ENCODE assay signal across 37 cellular contexts in genomic region chr21:27240901-27241300, GRCh38.
"Had no signal": no experiment of that assay in that cellular context is flagged by ENCODE, and none has a peak within 500 bp of the region (broad histone marks: within the 10 kb centered on the region; RNA-seq: fewer than 3 reads in every experiment).

No MANE protein-coding gene starts in this region.

- H3K27me3 ChIP-seq: ascending aorta, breast epithelium, cardiac muscle cell, colonic mucosa, esophagus muscularis mucosa, foreskin keratinocyte, gastroesophageal sphincter, heart right ventricle, hepatocyte had no signal

- H3K4me1 ChIP-seq: breast epithelium, colonic mucosa, esophagus muscularis mucosa, foreskin keratinocyte, gastroesophageal sphincter had no signal

- H3K4me3 ChIP-seq: ascending aorta, breast epithelium, cardiac muscle cell, colonic mucosa, dorsolateral prefrontal cortex, esophagus muscularis mucosa, gastroesophageal sphincter, heart right ventricle, hepatocyte had no signal

- H2AFZ ChIP-seq: hepatocyte had no signal

- H3K27ac ChIP-seq: ascending aorta, breast epithelium, cardiac muscle cell, colonic mucosa, dorsolateral prefrontal cortex, esophagus muscularis mucosa, foreskin keratinocyte, gastroesophageal sphincter, heart right ventricle, hepatocyte had no signal

- H3K27me3 Mint-ChIP-seq: activated CD4-positive, alpha-beta memory T cell treated with anti-CD3 and anti-CD28 coated beads for 36 hours; activated CD4-positive, alpha-beta T cell treated with anti-CD3 and anti-CD28 coated beads for 36 hours; activated CD4-positive, alpha-beta T cell treated with anti-CD3 and anti-CD28 coated beads, Interleukin-2, amount 10 ng/mL, durations not matched to agents 24 days and 14 days; activated CD8-positive, alpha-beta memory T cell treated with anti-CD3 and anti-CD28 coated beads, Interleukin-2, amount 10 ng/mL, durations not matched to agents 7 days and 5 days; activated naive CD4-positive, alpha-beta T cell treated with anti-CD3 and anti-CD28 coated beads, Interleukin-2, amount 50 U/mL, for 24 hours; activated naive CD8-positive, alpha-beta T cell treated with anti-CD3 and anti-CD28 coated beads for 36 hours; activated naive CD8-positive, alpha-beta T cell treated with anti-CD3 and anti-CD28 coated beads, Interleukin-2, amount 50 U/mL, for 24 hours; brain; dendritic cell treated with granulocyte-macrophage colony-stimulating factor and Interleukin-4, amounts not matched to agents 40 ng/mL and 50 ng/mL, for 4 days; T-cell had no signal

- H3K27ac Mint-ChIP-seq: activated CD4-positive, alpha-beta memory T cell treated with anti-CD3 and anti-CD28 coated beads for 36 hours; activated CD4-positive, alpha-beta T cell treated with anti-CD3 and anti-CD28 coated beads for 36 hours; activated CD4-positive, alpha-beta T cell treated with anti-CD3 and anti-CD28 coated beads, Interleukin-2, amount 10 ng/mL, durations not matched to agents 24 days and 14 days; activated CD8-positive, alpha-beta memory T cell treated with anti-CD3 and anti-CD28 coated beads, Interleukin-2, amount 10 ng/mL, durations not matched to agents 7 days and 5 days; activated CD8-positive, alpha-beta T cell treated with anti-CD3 and anti-CD28 coated beads, Interleukin-2, amount 10 ng/mL, durations not matched to agents 7 days and 5 days; activated naive CD4-positive, alpha-beta T cell treated with anti-CD3 and anti-CD28 coated beads for 36 hours; activated naive CD4-positive, alpha-beta T cell treated with anti-CD3 and anti-CD28 coated beads, Interleukin-2, amount 50 U/mL, for 24 hours; activated naive CD8-positive, alpha-beta T cell treated with anti-CD3 and anti-CD28 coated beads for 36 hours; activated naive CD8-positive, alpha-beta T cell treated with anti-CD3 and anti-CD28 coated beads, Interleukin-2, amount 50 U/mL, for 24 hours; activated T-helper 1 cell treated with anti-CD3 and anti-CD28 coated beads, Interleukin-12 subunit alpha, Interleukin-12 subunit beta, Interleukin-2, Interleukin-4 antibody, amounts not matched to agents 30 ng/mL and 10 ng/mL and 1 ng/mL, durations not matched to agents 14 hours and 24 hours and 36 hours; activated T-helper 2 cell treated with anti-CD3 and anti-CD28 coated beads, Interferon-gamma antibody, Interleukin-2, Interleukin-4, amounts not matched to agents 10 μg/mL and 5 μg/mL and 100 μg/mL, durations not matched to agents 14 hours and 24 hours and 36 hours; dendritic cell treated with granulocyte-macrophage colony-stimulating factor and Interleukin-4, amounts not matched to agents 40 ng/mL and 50 ng/mL, for 4 days; endodermal cell; T-cell; T-helper 1 cell treated with Interleukin-12 subunit alpha and Interleukin-12 subunit beta and Interleukin-4 antibody, amounts not matched to agents 30 μg/mL and 1 μg/mL, for 36 hours; T-helper 2 cell treated with Interferon-gamma antibody and Interleukin-4, amounts not matched to agents 5 μg/mL and 100 μg/mL, for 36 hours had no signal

- H3K4me1 Mint-ChIP-seq: activated CD4-positive, alpha-beta T cell treated with anti-CD3 and anti-CD28 coated beads for 36 hours; activated CD4-positive, alpha-beta T cell treated with anti-CD3 and anti-CD28 coated beads, Interleukin-2, amount 10 ng/mL, durations not matched to agents 24 days and 14 days; activated CD8-positive, alpha-beta memory T cell treated with anti-CD3 and anti-CD28 coated beads, Interleukin-2, amount 10 ng/mL, durations not matched to agents 7 days and 5 days; activated naive CD4-positive, alpha-beta T cell treated with anti-CD3 and anti-CD28 coated beads, Interleukin-2, amount 50 U/mL, for 24 hours; activated naive CD8-positive, alpha-beta T cell treated with anti-CD3 and anti-CD28 coated beads for 36 hours; activated naive CD8-positive, alpha-beta T cell treated with anti-CD3 and anti-CD28 coated beads, Interleukin-2, amount 50 U/mL, for 24 hours; endodermal cell; T-cell had no signal

- H3K36me3 ChIP-seq: ascending aorta, breast epithelium, cardiac muscle cell, colonic mucosa, esophagus muscularis mucosa, gastroesophageal sphincter, heart right ventricle had no signal

- H3K9me3 Mint-ChIP-seq: activated CD4-positive, alpha-beta memory T cell treated with anti-CD3 and anti-CD28 coated beads for 36 hours; activated CD4-positive, alpha-beta T cell treated with anti-CD3 and anti-CD28 coated beads, Interleukin-2, amount 10 ng/mL, durations not matched to agents 24 days and 14 days; activated naive CD8-positive, alpha-beta T cell treated with anti-CD3 and anti-CD28 coated beads for 36 hours; activated naive CD8-positive, alpha-beta T cell treated with anti-CD3 and anti-CD28 coated beads, Interleukin-2, amount 50 U/mL, for 24 hours; activated T-helper 1 cell treated with anti-CD3 and anti-CD28 coated beads, Interleukin-12 subunit alpha, Interleukin-12 subunit beta, Interleukin-2, Interleukin-4 antibody, amounts not matched to agents 30 ng/mL and 10 ng/mL and 1 ng/mL, durations not matched to agents 14 hours and 24 hours and 36 hours; brain; dendritic cell treated with granulocyte-macrophage colony-stimulating factor and Interleukin-4, amounts not matched to agents 40 ng/mL and 50 ng/mL, for 4 days; endodermal cell; T-helper 1 cell treated with Interleukin-12 subunit alpha and Interleukin-12 subunit beta and Interleukin-4 antibody, amounts not matched to agents 30 μg/mL and 1 μg/mL, for 36 hours; T-helper 2 cell treated with Interferon-gamma antibody and Interleukin-4, amounts not matched to agents 5 μg/mL and 100 μg/mL, for 36 hours had no signal

- H3K9me3 ChIP-seq: ascending aorta, breast epithelium, colonic mucosa, esophagus muscularis mucosa, gastroesophageal sphincter, heart right ventricle had no signal

- ATAC-seq: activated CD4-positive, alpha-beta T cell treated with anti-CD3 and anti-CD28 coated beads for 36 hours; activated CD8-positive, alpha-beta memory T cell treated with anti-CD3 and anti-CD28 coated beads, Interleukin-2, amount 10 ng/mL, durations not matched to agents 7 days and 5 days; activated CD8-positive, alpha-beta T cell treated with anti-CD3 and anti-CD28 coated beads, Interleukin-2, amount 10 ng/mL, durations not matched to agents 7 days and 5 days; activated naive CD8-positive, alpha-beta T cell treated with anti-CD3 and anti-CD28 coated beads, Interleukin-2, amount 50 U/mL, for 24 hours; foreskin keratinocyte; gastroesophageal sphincter; heart right ventricle; T-cell had no signal

- H3K4me3 Mint-ChIP-seq: activated CD4-positive, alpha-beta memory T cell treated with anti-CD3 and anti-CD28 coated beads for 36 hours; activated CD4-positive, alpha-beta T cell treated with anti-CD3 and anti-CD28 coated beads for 36 hours; activated CD4-positive, alpha-beta T cell treated with anti-CD3 and anti-CD28 coated beads, Interleukin-2, amount 10 ng/mL, durations not matched to agents 24 days and 14 days; activated CD8-positive, alpha-beta memory T cell treated with anti-CD3 and anti-CD28 coated beads, Interleukin-2, amount 10 ng/mL, durations not matched to agents 7 days and 5 days; activated CD8-positive, alpha-beta T cell treated with anti-CD3 and anti-CD28 coated beads, Interleukin-2, amount 10 ng/mL, durations not matched to agents 7 days and 5 days; activated naive CD4-positive, alpha-beta T cell treated with anti-CD3 and anti-CD28 coated beads for 36 hours; activated naive CD4-positive, alpha-beta T cell treated with anti-CD3 and anti-CD28 coated beads, Interleukin-2, amount 50 U/mL, for 24 hours; activated naive CD8-positive, alpha-beta T cell treated with anti-CD3 and anti-CD28 coated beads for 36 hours; activated naive CD8-positive, alpha-beta T cell treated with anti-CD3 and anti-CD28 coated beads, Interleukin-2, amount 50 U/mL, for 24 hours; activated T-helper 1 cell treated with anti-CD3 and anti-CD28 coated beads, Interleukin-12 subunit alpha, Interleukin-12 subunit beta, Interleukin-2, Interleukin-4 antibody, amounts not matched to agents 30 ng/mL and 10 ng/mL and 1 ng/mL, durations not matched to agents 14 hours and 24 hours and 36 hours; brain; dendritic cell treated with granulocyte-macrophage colony-stimulating factor and Interleukin-4, amounts not matched to agents 40 ng/mL and 50 ng/mL, for 4 days; endodermal cell; T-cell; T-helper 1 cell treated with Interleukin-12 subunit alpha and Interleukin-12 subunit beta and Interleukin-4 antibody, amounts not matched to agents 30 μg/mL and 1 μg/mL, for 36 hours; T-helper 2 cell treated with Interferon-gamma antibody and Interleukin-4, amounts not matched to agents 5 μg/mL and 100 μg/mL, for 36 hours had no signal

- H3K36me3 Mint-ChIP-seq: activated CD4-positive, alpha-beta memory T cell treated with anti-CD3 and anti-CD28 coated beads for 36 hours; activated CD8-positive, alpha-beta memory T cell treated with anti-CD3 and anti-CD28 coated beads, Interleukin-2, amount 10 ng/mL, durations not matched to agents 7 days and 5 days; activated naive CD4-positive, alpha-beta T cell treated with anti-CD3 and anti-CD28 coated beads, Interleukin-2, amount 50 U/mL, for 24 hours; activated naive CD8-positive, alpha-beta T cell treated with anti-CD3 and anti-CD28 coated beads for 36 hours; brain; T-cell had no signal

- H3K79me2 ChIP-seq: hepatocyte had no signal

- H3K4me2 ChIP-seq: hepatocyte had no signal

- DNase-seq: activated CD4-positive, alpha-beta memory T cell treated with anti-CD3 and anti-CD28 coated beads for 36 hours; activated CD4-positive, alpha-beta T cell treated with anti-CD3 and anti-CD28 coated beads for 36 hours; activated CD4-positive, alpha-beta T cell treated with anti-CD3 and anti-CD28 coated beads, Interleukin-2, amount 10 ng/mL, durations not matched to agents 24 days and 14 days; activated CD4-positive, CD25-positive, alpha-beta regulatory T cell; activated CD4-positive, CD25-positive, alpha-beta regulatory T cell treated with anti-CD3 and anti-CD28 coated beads, Interleukin-2, amount 50 U/mL, for 72 hours; activated CD8-positive, alpha-beta memory T cell treated with anti-CD3 and anti-CD28 coated beads, Interleukin-2, amount 10 ng/mL, durations not matched to agents 7 days and 5 days; activated CD8-positive, alpha-beta memory T cell treated with anti-CD3 and anti-CD28 coated beads, Interleukin-2, amount 50 U/mL, for 4 hours; activated CD8-positive, alpha-beta T cell treated with anti-CD3 and anti-CD28 coated beads, Interleukin-2, amount 10 ng/mL, durations not matched to agents 7 days and 5 days; activated effector memory CD4-positive, alpha-beta T cell treated with anti-CD3 and anti-CD28 coated beads, Interleukin-2, amount 50 U/mL, for 16 hours; activated naive CD4-positive, alpha-beta T cell treated with anti-CD3 and anti-CD28 coated beads for 36 hours; activated naive CD8-positive, alpha-beta T cell treated with anti-CD3 and anti-CD28 coated beads for 36 hours; activated naive CD8-positive, alpha-beta T cell treated with anti-CD3 and anti-CD28 coated beads, Interleukin-2, amount 50 U/mL, for 24 hours; activated T-cell treated with anti-CD3 and anti-CD28 coated beads, Interleukin-2, amount 50 U/mL, for 1 hour; activated T-cell treated with anti-CD3 and anti-CD28 coated beads, Interleukin-2, amount 50 U/mL, for 48 hours; central memory CD4-positive, alpha-beta T cell; cerebellar nuclear complex; colonic mucosa; dorsolateral prefrontal cortex; effector memory CD4-positive, alpha-beta T cell; endodermal cell; erythroblast; foreskin keratinocyte; heart right ventricle; T-cell had no signal
